22 cellular contexts compared by ENCODE assay signal in genomic region chr15:65246026-65246714, GRCh38. TPM values are rescaled to one million over a fixed set of nuclear protein-coding genes. Genes with fewer than 3 reads are reported as not detected.
A peak's percentile ranks its signal among the peaks of the same experiment; 100 is the strongest.
DNase-seq lines count a peak whose midpoint lies in the region; ATAC-seq and TF ChIP-seq lines count a peak whose summit lies in the region.
"Had no signal": no experiment of that assay in that cellular context is flagged by ENCODE, and none has a peak within 500 bp of the region (broad histone marks: within the 10 kb centered on the region; RNA-seq: fewer than 3 reads in every experiment).

No MANE protein-coding gene starts in this region.

- no peak for TF ChIP-seq CTCF in MCF 10A (IDR thresholded peaks at IDR 0.05; ENCODE audit: unreplicated experiment)
- TF ChIP-seq CTCF in foreskin keratinocyte (conservative IDR thresholded peaks at IDR 0.05): peak; percentile 10
- TF ChIP-seq CTCF in nephron (IDR thresholded peaks at IDR 0.05; ENCODE audit: unreplicated experiment in 3 of 3): no peak
- TF ChIP-seq CTCF in type B pancreatic cell (conservative IDR thresholded peaks at IDR 0.05): no peak

- H3K4me1 Mint-ChIP-seq in MCF 10A (ENCODE audit: insufficient read depth, unreplicated experiment) (no peaks in the 10 kb centered on the region), nephron (peaks cover 60% of the 10 kb centered on the region), type B pancreatic cell (ENCODE audit: unreplicated experiment) (peaks cover 24% of the 10 kb centered on the region)

- H3K9me3 Mint-ChIP-seq in MCF 10A (ENCODE audit: unreplicated experiment) (no peaks in the 10 kb centered on the region), nephron (no peaks in the 10 kb centered on the region), type B pancreatic cell (no peaks in the 10 kb centered on the region)
- H3K9me3 Mint-ChIP-seq: stimulated activated memory B cell treated with anti-CD40 and anti-IgM and Interleukin-4, amounts not matched to agents 10 μg/mL and 1 μg/mL and 100 μg/mL, for 72 hours had no signal

- H3K27me3 ChIP-seq in foreskin keratinocyte: no peaks in the 10 kb centered on the region
- H3K27me3 ChIP-seq: BLaER1, body of pancreas, right lobe of liver had no signal

- peaks cover 9% of the 10 kb centered on the region for H3K4me1 ChIP-seq in foreskin keratinocyte
- H3K4me1 ChIP-seq: BLaER1, body of pancreas had no signal

- H3K4me3 Mint-ChIP-seq in MCF 10A (ENCODE audit: unreplicated experiment) (no peak overlapping the region), nephron (peak overlapping the region in 2 of 3 experiments; percentile 9 to 12), type B pancreatic cell (no peak overlapping the region)
- H3K4me3 Mint-ChIP-seq: stimulated activated memory B cell treated with anti-CD40 and anti-IgM and Interleukin-4, amounts not matched to agents 10 μg/mL and 1 μg/mL and 100 μg/mL, for 72 hours had no signal

- DNase-seq in MCF 10A (ENCODE audit: unreplicated experiment) (peak; percentile 53), foreskin keratinocyte (peak; percentile 57 to 72), type B pancreatic cell (ENCODE audit: extremely low spot score, unreplicated experiment) (no peak), NOMO-1 (lab: John Stamatoyannopoulos, UW; ENCODE audit: unreplicated experiment in 2 of 2) (no peak), amygdala (lab: John Stamatoyannopoulos, UW) (no peak)
- DNase-seq: activated CD4-positive, CD25-positive, alpha-beta regulatory T cell; activated CD8-positive, alpha-beta memory T cell treated with anti-CD3 and anti-CD28 coated beads, Interleukin-2, amount 50 U/mL, for 4 hours; activated naive CD4-positive, alpha-beta T cell; DMS153; head of caudate nucleus; kidney glomerular epithelial cell; NCI-H1694; NCI-H510A treated with DMSO at 0.1 percent for 48 hours; PC-9 had no signal

- intact Hi-C loops in MCF 10A (cut with micrococcal nuclease): no loop called here

- CTCF ChIA-PET in MCF 10A (lab: Yijun Ruan, JAX): interaction anchor here (0.6 to 2.1 kb wide), 9 partner anchors 9 to 1267 kb away, joined by 3 to 9 read pairs (median 4); no protein-coding TSS in a partner anchor

- no TSS peak for BruUV-seq in MCF 10A (replicated peaks; lab: Mats Ljungman, UMichigan)

- H3K27me3 Mint-ChIP-seq in MCF 10A (ENCODE audit: insufficient read depth, unreplicated experiment) (no peaks in the 10 kb centered on the region), nephron (ENCODE audit: low read depth) (no peaks in the 10 kb centered on the region), type B pancreatic cell (no peaks in the 10 kb centered on the region)
- H3K27me3 Mint-ChIP-seq: stimulated activated memory B cell treated with anti-CD40 and anti-IgM and Interleukin-4, amounts not matched to agents 10 μg/mL and 1 μg/mL and 100 μg/mL, for 72 hours had no signal

- peak; percentile 85 for ATAC-seq in foreskin keratinocyte
- no peak for ATAC-seq in GM21786 (IDR thresholded peaks at IDR 0.05; ENCODE audit: unreplicated experiment)
- ATAC-seq: stimulated activated memory B cell treated with anti-CD40 and anti-IgM and Interleukin-4, amounts not matched to agents 10 μg/mL and 1 μg/mL and 100 μg/mL, for 72 hours had no signal

- POLR2A ChIA-PET in MCF 10A (lab: Yijun Ruan, JAX): interaction anchor here (0.5 to 1.8 kb wide), 2 partner anchors 40 to 1223 kb away, joined by 3 to 4 read pairs; no protein-coding TSS in a partner anchor

- no peak overlapping the region for H3K27ac Mint-ChIP-seq in MCF 10A (ENCODE audit: low read depth, unreplicated experiment)
- H3K27ac Mint-ChIP-seq in nephron: peak overlapping the region; percentile 92 to 99 (median 99)
- H3K27ac Mint-ChIP-seq in type B pancreatic cell: peak overlapping the region; percentile 50
- H3K27ac Mint-ChIP-seq: stimulated activated memory B cell treated with anti-CD40 and anti-IgM and Interleukin-4, amounts not matched to agents 10 μg/mL and 1 μg/mL and 100 μg/mL, for 72 hours had no signal

- H3K36me3 Mint-ChIP-seq in MCF 10A (ENCODE audit: insufficient read depth, unreplicated experiment) (peaks cover 4% of the 10 kb centered on the region), nephron (ENCODE audit: low read depth) (peaks cover 20% of the 10 kb centered on the region), type B pancreatic cell (no peaks in the 10 kb centered on the region)

- no peak overlapping the region for H3K27ac ChIP-seq in foreskin keratinocyte
- H3K27ac ChIP-seq: BLaER1, body of pancreas, PC-9, right lobe of liver had no signal

RNA-seq across cellular contexts. Expression of gene CILP, which starts 34.9 kb away (rescaled TPM):
- total RNA-seq in MCF 10A (2022) (not detected in 2 replicates), foreskin keratinocyte (not detected in 2 replicates), type B pancreatic cell (ENCODE audit: low replicate concordance) (0.07 and 1.8 TPM in 2 replicates)
- polyA plus RNA-seq in foreskin keratinocyte: not detected in 2 replicates

RNA-seq across cellular contexts. Expression of gene PARP16, which starts 40.5 kb away (rescaled TPM):
- total RNA-seq in MCF 10A (2022): 5.9 and 6.1 TPM in 2 replicates
- total RNA-seq in foreskin keratinocyte: 3.6 and 4.4 TPM in 2 replicates
- 3.1 and 3.2 TPM in 2 replicates for polyA plus RNA-seq in foreskin keratinocyte
- 8.0 and 12.7 TPM in 2 replicates for total RNA-seq in type B pancreatic cell (ENCODE audit: low replicate concordance)

RNA-seq across cellular contexts. Expression of gene RNU5A-1, which starts 49.7 kb away (rescaled TPM):
- total RNA-seq in MCF 10A (2022): not detected in 2 replicates
- not detected in 2 replicates for total RNA-seq in foreskin keratinocyte
- not detected in 2 replicates for polyA plus RNA-seq in foreskin keratinocyte
- not detected in 2 replicates for total RNA-seq in type B pancreatic cell (ENCODE audit: low replicate concordance)
- total RNA-seq: body of pancreas, M059J, PC-9, right lobe of liver, ureter had no signal

RNA-seq across cellular contexts. Expression of gene RNU5B-1, which starts 58.3 kb away (rescaled TPM):
- total RNA-seq in MCF 10A (2022) (not detected in 2 replicates), foreskin keratinocyte (not detected in 2 replicates), type B pancreatic cell (ENCODE audit: low replicate concordance) (15.0 and 16.3 TPM in 2 replicates)
- polyA plus RNA-seq in foreskin keratinocyte: not detected in 2 replicates
- total RNA-seq: body of pancreas, M059J, PC-9, ureter had no signal

Comparison
In these comparisons a context has a peak if more than half of its experiments do, and no peak if none do; other contexts are left out.
1. DNase-seq: peak in MCF 10A (single experiment) and foreskin keratinocyte (2 of 2); none in type B pancreatic cell (single experiment), NOMO-1 (0 of 2) and amygdala (0 of 56).
2. H3K4me3 Mint-ChIP-seq: peak in nephron (2 of 3); none in MCF 10A (single experiment) and type B pancreatic cell (single experiment).